In genomic region chr12:65930114-65930828, GRCh38 we compare ENCODE assay signal across 1 cellular context.
TF ChIP-seq lines count a peak whose summit lies in the region.

No MANE protein-coding gene starts in this region.

TF ChIP-seq in HepG2, 621 proteins besides CTCF, POLR2A, EP300 and RAD21 (continued from another document and continues in another):
- TF ChIP-seq SOX13 (IDR thresholded peaks at IDR 0.05) (peak; percentile 56; the same call in 1 of the 2 replicates), SOX13 (CRISPR knock-in tag; conservative IDR thresholded peaks at IDR 0.05 in 1 of 2, IDR thresholded peaks at IDR 0.05 in 1 of 2) (peak in 1 of 2 experiments; percentile 96; a peak in 2 of 4 replicates), PAX8 (CRISPR knock-in tag; IDR thresholded peaks at IDR 0.05; ENCODE audit: borderline replicate concordance) (no peak), MEF2D (CRISPR knock-in tag; IDR thresholded peaks at IDR 0.05) (peak; percentile 81), POGK (CRISPR knock-in tag; conservative IDR thresholded peaks at IDR 0.05) (peak; percentile 37; the same call in 1 of the 2 replicates), RNF2 (conservative IDR thresholded peaks at IDR 0.05; ENCODE audit: low read depth) (no peak), HDAC1 (CRISPR knock-in tag; IDR thresholded peaks at IDR 0.05) (peak; percentile 88), ZNF737 (CRISPR knock-in tag; IDR thresholded peaks at IDR 0.05; ENCODE audit: borderline replicate concordance) (no peak), SAP130 (CRISPR knock-in tag; IDR thresholded peaks at IDR 0.05; ENCODE audit: low read depth) (peak; percentile 81), ZNF800 (CRISPR knock-in tag; IDR thresholded peaks at IDR 0.05) (peak; percentile 36; the same call in 1 of the 2 replicates), ZFP36 (IDR thresholded peaks at IDR 0.05; ENCODE audit: borderline replicate concordance, low read depth, low read length, partially characterized antibody) (no peak), GPN1 (CRISPR knock-in tag; IDR thresholded peaks at IDR 0.05; ENCODE audit: borderline replicate concordance) (no peak), NR2F6 (IDR thresholded peaks at IDR 0.05) (peak; percentile 99), NR2F6 (CRISPR knock-in tag; IDR thresholded peaks at IDR 0.05) (peak; percentile 98), ZFP37 (CRISPR knock-in tag; IDR thresholded peaks at IDR 0.05; ENCODE audit: borderline replicate concordance) (no peak), ZNF782 (CRISPR knock-in tag; IDR thresholded peaks at IDR 0.05; ENCODE audit: borderline replicate concordance) (no peak), NFKB2 (CRISPR knock-in tag; IDR thresholded peaks at IDR 0.05; ENCODE audit: borderline replicate concordance) (no peak), ZNF784 (CRISPR knock-in tag; IDR thresholded peaks at IDR 0.05; ENCODE audit: borderline replicate concordance) (no peak), ARHGAP35 (CRISPR knock-in tag; IDR thresholded peaks at IDR 0.05; ENCODE audit: borderline replicate concordance) (no peak), NCOA2 (CRISPR knock-in tag; IDR thresholded peaks at IDR 0.05) (peak; percentile 99), NFIB (CRISPR knock-in tag; IDR thresholded peaks at IDR 0.05; ENCODE audit: borderline replicate concordance) (no peak), PTBP1 (IDR thresholded peaks at IDR 0.05; ENCODE audit: low read depth, low read length, poor library complexity, severe bottlenecking) (no peak), ZNF205 (CRISPR knock-in tag; IDR thresholded peaks at IDR 0.05) (peak; percentile 63; the same call in 1 of the 2 replicates), ZBTB8A (CRISPR knock-in tag; IDR thresholded peaks at IDR 0.05; ENCODE audit: borderline replicate concordance, low read depth) (no peak), SALL2 (CRISPR knock-in tag; IDR thresholded peaks at IDR 0.05) (no peak), HMG20A (CRISPR knock-in tag; IDR thresholded peaks at IDR 0.05; ENCODE audit: borderline replicate concordance) (peak; percentile 97), ZNF607 (CRISPR knock-in tag; IDR thresholded peaks at IDR 0.05; ENCODE audit: borderline replicate concordance) (no peak), PATZ1 (CRISPR knock-in tag; IDR thresholded peaks at IDR 0.05) (peak; percentile 78), ZBTB43 (CRISPR knock-in tag; conservative IDR thresholded peaks at IDR 0.05) (peak; percentile 86), ATF6 (CRISPR knock-in tag; conservative IDR thresholded peaks at IDR 0.05) (no peak), PCBP2 (optimal IDR thresholded peaks at IDR 0.05; ENCODE audit: low read depth, low read length, poor library complexity, severe bottlenecking) (no peak)
- TF ChIP-seq, protein P1, sequence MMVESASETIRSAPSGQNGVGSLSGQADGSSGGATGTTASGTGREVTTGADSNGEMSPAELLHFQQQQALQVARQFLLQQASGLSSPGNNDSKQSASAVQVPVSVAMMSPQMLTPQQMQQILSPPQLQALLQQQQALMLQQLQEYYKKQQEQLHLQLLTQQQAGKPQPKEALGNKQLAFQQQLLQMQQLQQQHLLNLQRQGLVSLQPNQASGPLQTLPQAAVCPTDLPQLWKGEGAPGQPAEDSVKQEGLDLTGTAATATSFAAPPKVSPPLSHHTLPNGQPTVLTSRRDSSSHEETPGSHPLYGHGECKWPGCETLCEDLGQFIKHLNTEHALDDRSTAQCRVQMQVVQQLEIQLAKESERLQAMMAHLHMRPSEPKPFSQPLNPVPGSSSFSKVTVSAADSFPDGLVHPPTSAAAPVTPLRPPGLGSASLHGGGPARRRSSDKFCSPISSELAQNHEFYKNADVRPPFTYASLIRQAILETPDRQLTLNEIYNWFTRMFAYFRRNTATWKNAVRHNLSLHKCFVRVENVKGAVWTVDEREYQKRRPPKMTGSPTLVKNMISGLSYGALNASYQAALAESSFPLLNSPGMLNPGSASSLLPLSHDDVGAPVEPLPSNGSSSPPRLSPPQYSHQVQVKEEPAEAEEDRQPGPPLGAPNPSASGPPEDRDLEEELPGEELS (CRISPR knock-in tag; IDR thresholded peaks at IDR 0.05): peak; percentile 93
- TF ChIP-seq, protein P2, sequence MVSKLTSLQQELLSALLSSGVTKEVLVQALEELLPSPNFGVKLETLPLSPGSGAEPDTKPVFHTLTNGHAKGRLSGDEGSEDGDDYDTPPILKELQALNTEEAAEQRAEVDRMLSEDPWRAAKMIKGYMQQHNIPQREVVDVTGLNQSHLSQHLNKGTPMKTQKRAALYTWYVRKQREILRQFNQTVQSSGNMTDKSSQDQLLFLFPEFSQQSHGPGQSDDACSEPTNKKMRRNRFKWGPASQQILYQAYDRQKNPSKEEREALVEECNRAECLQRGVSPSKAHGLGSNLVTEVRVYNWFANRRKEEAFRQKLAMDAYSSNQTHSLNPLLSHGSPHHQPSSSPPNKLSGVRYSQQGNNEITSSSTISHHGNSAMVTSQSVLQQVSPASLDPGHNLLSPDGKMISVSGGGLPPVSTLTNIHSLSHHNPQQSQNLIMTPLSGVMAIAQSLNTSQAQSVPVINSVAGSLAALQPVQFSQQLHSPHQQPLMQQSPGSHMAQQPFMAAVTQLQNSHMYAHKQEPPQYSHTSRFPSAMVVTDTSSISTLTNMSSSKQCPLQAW (CRISPR knock-in tag; IDR thresholded peaks at IDR 0.05): peak; percentile 60; the same call in 1 of the 2 replicates
- TF ChIP-seq, protein P3, sequence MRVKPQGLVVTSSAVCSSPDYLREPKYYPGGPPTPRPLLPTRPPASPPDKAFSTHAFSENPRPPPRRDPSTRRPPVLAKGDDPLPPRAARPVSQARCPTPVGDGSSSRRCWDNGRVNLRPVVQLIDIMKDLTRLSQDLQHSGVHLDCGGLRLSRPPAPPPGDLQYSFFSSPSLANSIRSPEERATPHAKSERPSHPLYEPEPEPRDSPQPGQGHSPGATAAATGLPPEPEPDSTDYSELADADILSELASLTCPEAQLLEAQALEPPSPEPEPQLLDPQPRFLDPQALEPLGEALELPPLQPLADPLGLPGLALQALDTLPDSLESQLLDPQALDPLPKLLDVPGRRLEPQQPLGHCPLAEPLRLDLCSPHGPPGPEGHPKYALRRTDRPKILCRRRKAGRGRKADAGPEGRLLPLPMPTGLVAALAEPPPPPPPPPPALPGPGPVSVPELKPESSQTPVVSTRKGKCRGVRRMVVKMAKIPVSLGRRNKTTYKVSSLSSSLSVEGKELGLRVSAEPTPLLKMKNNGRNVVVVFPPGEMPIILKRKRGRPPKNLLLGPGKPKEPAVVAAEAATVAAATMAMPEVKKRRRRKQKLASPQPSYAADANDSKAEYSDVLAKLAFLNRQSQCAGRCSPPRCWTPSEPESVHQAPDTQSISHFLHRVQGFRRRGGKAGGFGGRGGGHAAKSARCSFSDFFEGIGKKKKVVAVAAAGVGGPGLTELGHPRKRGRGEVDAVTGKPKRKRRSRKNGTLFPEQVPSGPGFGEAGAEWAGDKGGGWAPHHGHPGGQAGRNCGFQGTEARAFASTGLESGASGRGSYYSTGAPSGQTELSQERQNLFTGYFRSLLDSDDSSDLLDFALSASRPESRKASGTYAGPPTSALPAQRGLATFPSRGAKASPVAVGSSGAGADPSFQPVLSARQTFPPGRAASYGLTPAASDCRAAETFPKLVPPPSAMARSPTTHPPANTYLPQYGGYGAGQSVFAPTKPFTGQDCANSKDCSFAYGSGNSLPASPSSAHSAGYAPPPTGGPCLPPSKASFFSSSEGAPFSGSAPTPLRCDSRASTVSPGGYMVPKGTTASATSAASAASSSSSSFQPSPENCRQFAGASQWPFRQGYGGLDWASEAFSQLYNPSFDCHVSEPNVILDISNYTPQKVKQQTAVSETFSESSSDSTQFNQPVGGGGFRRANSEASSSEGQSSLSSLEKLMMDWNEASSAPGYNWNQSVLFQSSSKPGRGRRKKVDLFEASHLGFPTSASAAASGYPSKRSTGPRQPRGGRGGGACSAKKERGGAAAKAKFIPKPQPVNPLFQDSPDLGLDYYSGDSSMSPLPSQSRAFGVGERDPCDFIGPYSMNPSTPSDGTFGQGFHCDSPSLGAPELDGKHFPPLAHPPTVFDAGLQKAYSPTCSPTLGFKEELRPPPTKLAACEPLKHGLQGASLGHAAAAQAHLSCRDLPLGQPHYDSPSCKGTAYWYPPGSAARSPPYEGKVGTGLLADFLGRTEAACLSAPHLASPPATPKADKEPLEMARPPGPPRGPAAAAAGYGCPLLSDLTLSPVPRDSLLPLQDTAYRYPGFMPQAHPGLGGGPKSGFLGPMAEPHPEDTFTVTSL (CRISPR knock-in tag; IDR thresholded peaks at IDR 0.05; ENCODE audit: borderline replicate concordance): peak; percentile 99
- TF ChIP-seq, protein P4, sequence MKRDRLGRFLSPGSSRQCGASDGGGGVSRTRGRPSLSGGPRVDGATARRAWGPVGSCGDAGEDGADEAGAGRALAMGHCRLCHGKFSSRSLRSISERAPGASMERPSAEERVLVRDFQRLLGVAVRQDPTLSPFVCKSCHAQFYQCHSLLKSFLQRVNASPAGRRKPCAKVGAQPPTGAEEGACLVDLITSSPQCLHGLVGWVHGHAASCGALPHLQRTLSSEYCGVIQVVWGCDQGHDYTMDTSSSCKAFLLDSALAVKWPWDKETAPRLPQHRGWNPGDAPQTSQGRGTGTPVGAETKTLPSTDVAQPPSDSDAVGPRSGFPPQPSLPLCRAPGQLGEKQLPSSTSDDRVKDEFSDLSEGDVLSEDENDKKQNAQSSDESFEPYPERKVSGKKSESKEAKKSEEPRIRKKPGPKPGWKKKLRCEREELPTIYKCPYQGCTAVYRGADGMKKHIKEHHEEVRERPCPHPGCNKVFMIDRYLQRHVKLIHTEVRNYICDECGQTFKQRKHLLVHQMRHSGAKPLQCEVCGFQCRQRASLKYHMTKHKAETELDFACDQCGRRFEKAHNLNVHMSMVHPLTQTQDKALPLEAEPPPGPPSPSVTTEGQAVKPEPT (CRISPR knock-in tag; IDR thresholded peaks at IDR 0.05; ENCODE audit: low read depth): no peak
